ENCODE assay signal across 13 cellular contexts in genomic region chr9:41174994-41175393, GRCh38. TPM values are rescaled to one million over a fixed set of nuclear protein-coding genes. Genes with fewer than 3 reads are reported as not detected.
"Had no signal": no experiment of that assay in that cellular context is flagged by ENCODE, and none has a peak within 500 bp of the region (broad histone marks: within the 10 kb centered on the region; RNA-seq: fewer than 3 reads in every experiment).

No MANE protein-coding gene starts in this region.

RNA-seq across cellular contexts. Expression of gene FOXD4L6, which starts 46.5 kb away (rescaled TPM):
- total RNA-seq: activated CD4-positive, alpha-beta memory T cell treated with anti-CD3 and anti-CD28 coated beads, Interleukin-2, amount 10 ng/mL, durations not matched to agents 7 days and 5 days; activated CD4-positive, alpha-beta T cell treated with anti-CD3 and anti-CD28 coated beads for 36 hours; activated CD4-positive, alpha-beta T cell treated with anti-CD3 and anti-CD28 coated beads, Interleukin-2, amount 10 ng/mL, durations not matched to agents 7 days and 5 days; activated naive CD4-positive, alpha-beta T cell treated with anti-CD3 and anti-CD28 coated beads, Interleukin-2, amount 50 U/mL, for 72 hours; ascending aorta; body of pancreas; colonic mucosa; epithelial cell of proximal tubule; esophagus mucosa; foreskin keratinocyte; gastrocnemius medialis; heart left ventricle; T-helper 1 cell treated with Interleukin-12 subunit alpha and Interleukin-12 subunit beta and Interleukin-4 antibody, amounts not matched to agents 30 ng/mL and 1 ng/mL, for 36 hours had no signal
- polyA plus RNA-seq: heart left ventricle had no signal
